In the genomic region with DNA sequence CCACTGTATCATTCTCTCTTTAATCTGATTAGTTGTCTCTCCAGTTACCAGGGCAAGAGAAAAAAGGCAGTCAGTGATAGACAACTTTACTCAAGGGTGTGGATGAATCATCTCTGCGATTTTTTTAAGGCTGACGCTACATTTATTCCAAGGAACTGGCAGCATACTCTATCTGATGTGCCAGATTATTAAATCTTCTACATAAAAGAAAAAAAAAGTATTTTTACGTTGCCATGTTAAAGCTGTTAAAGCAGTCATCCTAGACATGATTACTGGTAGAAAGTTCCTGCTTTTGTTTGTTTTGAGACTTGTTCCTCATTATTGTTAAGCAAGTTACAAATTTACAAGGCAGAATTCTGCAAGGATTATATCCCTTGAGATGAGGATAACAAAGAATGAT, we compare ENCODE assay signal across 9 cellular contexts.
DNase-seq lines count a peak whose midpoint lies in the region; ATAC-seq lines count a peak whose summit lies in the region.
"Had no signal": no experiment of that assay in that cellular context is flagged by ENCODE, and none has a peak within 500 bp of the region (broad histone marks: within the 10 kb centered on the region; RNA-seq: fewer than 3 reads in every experiment).

No MANE protein-coding gene starts in this region.

- H3K36me3 ChIP-seq in CD4-positive, alpha-beta memory T cell (ENCODE audit: insufficient read depth, low read length): peaks cover 7% of the 10 kb centered on the region
- H3K36me3 ChIP-seq: neutrophil had no signal

- DNase-seq in CD4-positive, alpha-beta memory T cell: peak in 3 of 5 donors; percentile 30 to 54 (median 37)
- DNase-seq in NCI-H446 (lab: John Stamatoyannopoulos, UW): peak; percentile 63 to 72
- DNase-seq in dedifferentiated amniotic fluid mesenchymal stem cell (ENCODE audit: extremely low spot score): peak; percentile 51
- DNase-seq in natural killer cell treated with Interleukin-12 subunit alpha and Interleukin-12 subunit beta and Interleukin-15 and Interleukin-18, amount 100 ng/mL, for 72 hours (ENCODE audit: low spot score): no peak
- DNase-seq in SIG-M5 (lab: John Stamatoyannopoulos, UW): no peak
- DNase-seq in NCI-H2171 treated with DMSO at 0.1 percent for 48 hours (lab: John Stamatoyannopoulos, UW): no peak
- DNase-seq in middle frontal gyrus (ENCODE audit: extremely low spot score, low spot score): no peak

- CTCF ChIA-PET in CD4-positive, alpha-beta memory T cell (lab: Charles Lee; ENCODE audit: partially characterized antibody): no interaction called here

- peaks cover 70% of the 10 kb centered on the region for H3K4me1 ChIP-seq in CD4-positive, alpha-beta memory T cell (ENCODE audit: insufficient read depth, low read length)

- no peak overlapping the region for H3K27ac ChIP-seq in CD4-positive, alpha-beta memory T cell (ENCODE audit: low read depth, low read length)
- H3K27ac ChIP-seq: neutrophil had no signal

- POLR2A ChIA-PET in CD4-positive, alpha-beta memory T cell (lab: Charles Lee; ENCODE audit: partially characterized antibody): interaction anchor here (0.5 to 1.2 kb wide), 5 partner anchors 16 to 121 kb away, joined by 3 to 4 read pairs (median 3); no protein-coding TSS in a partner anchor

- H3K4me3 ChIP-seq in CD4-positive, alpha-beta memory T cell (ENCODE audit: low read length in 2 of 2): no peak overlapping the region

- peaks cover 16 to 25% of the 10 kb centered on the region in 2 donors for H3K36me3 Mint-ChIP-seq in CD4-positive, alpha-beta memory T cell
- peaks cover 21% of the 10 kb centered on the region for H3K36me3 Mint-ChIP-seq in natural killer cell treated with Interleukin-12 subunit alpha and Interleukin-12 subunit beta and Interleukin-15 and Interleukin-18, amount 100 ng/mL, for 72 hours

- no peaks in the 10 kb centered on the region for H3K9me3 ChIP-seq in CD4-positive, alpha-beta memory T cell (ENCODE audit: control insufficient read depth in 1 of 2, low read length in 2 of 2)
- H3K9me3 ChIP-seq: neutrophil had no signal

- peak; percentile 82 to 83 for ATAC-seq in natural killer cell treated with Interleukin-12 subunit alpha and Interleukin-12 subunit beta and Interleukin-15 and Interleukin-18, amount 100 ng/mL, for 72 hours
- ATAC-seq in GM19467 (IDR thresholded peaks at IDR 0.05; ENCODE audit: unreplicated experiment): no peak

- peaks cover 45 to 71% (median 54%) of the 10 kb centered on the region in 4 donors for H3K4me1 Mint-ChIP-seq in CD4-positive, alpha-beta memory T cell
- H3K4me1 Mint-ChIP-seq in natural killer cell treated with Interleukin-12 subunit alpha and Interleukin-12 subunit beta and Interleukin-15 and Interleukin-18, amount 100 ng/mL, for 72 hours (ENCODE audit: low read depth in 2 of 2): peaks cover 30 to 58% of the 10 kb centered on the region in 2 donors

- H3K9me3 Mint-ChIP-seq in CD4-positive, alpha-beta memory T cell: no peaks in the 10 kb centered on the region
- H3K9me3 Mint-ChIP-seq in natural killer cell treated with Interleukin-12 subunit alpha and Interleukin-12 subunit beta and Interleukin-15 and Interleukin-18, amount 100 ng/mL, for 72 hours: no peaks in the 10 kb centered on the region

- intact Hi-C loops in CD4-positive, alpha-beta memory T cell (cut with micrococcal nuclease): loop anchor here (1.0 to 2.0 kb wide), 2 partner anchors 11 to 16 kb away; no protein-coding TSS in a partner anchor

- H3K27me3 ChIP-seq in CD4-positive, alpha-beta memory T cell (ENCODE audit: insufficient read depth, low read length): no peaks in the 10 kb centered on the region
- H3K27me3 ChIP-seq: neutrophil had no signal

- peak overlapping the region; percentile 40 to 91 (median 76) for H3K27ac Mint-ChIP-seq in CD4-positive, alpha-beta memory T cell
- H3K27ac Mint-ChIP-seq in natural killer cell treated with Interleukin-12 subunit alpha and Interleukin-12 subunit beta and Interleukin-15 and Interleukin-18, amount 100 ng/mL, for 72 hours: peak overlapping the region; percentile 87 to 92

- peak overlapping the region; percentile 8 to 83 (median 66) for H3K4me3 Mint-ChIP-seq in CD4-positive, alpha-beta memory T cell
- peak overlapping the region; percentile 89 for H3K4me3 Mint-ChIP-seq in natural killer cell treated with Interleukin-12 subunit alpha and Interleukin-12 subunit beta and Interleukin-15 and Interleukin-18, amount 100 ng/mL, for 72 hours

- no peaks in the 10 kb centered on the region for H3K27me3 Mint-ChIP-seq in CD4-positive, alpha-beta memory T cell
- no peaks in the 10 kb centered on the region for H3K27me3 Mint-ChIP-seq in natural killer cell treated with Interleukin-12 subunit alpha and Interleukin-12 subunit beta and Interleukin-15 and Interleukin-18, amount 100 ng/mL, for 72 hours

Comparison
In these comparisons a context has a peak if more than half of its experiments do, and no peak if none do; other contexts are left out.
1. DNase-seq: peak in CD4-positive, alpha-beta memory T cell (3 of 5), NCI-H446 (2 of 2) and dedifferentiated amniotic fluid mesenchymal stem cell (single experiment); none in natural killer cell treated with Interleukin-12 subunit alpha and Interleukin-12 subunit beta and Interleukin-15 and Interleukin-18, amount 100 ng/mL, for 72 hours (single experiment), SIG-M5 (single experiment), NCI-H2171 treated with DMSO at 0.1 percent for 48 hours (single experiment) and middle frontal gyrus (single experiment).